In the genomic region with DNA sequence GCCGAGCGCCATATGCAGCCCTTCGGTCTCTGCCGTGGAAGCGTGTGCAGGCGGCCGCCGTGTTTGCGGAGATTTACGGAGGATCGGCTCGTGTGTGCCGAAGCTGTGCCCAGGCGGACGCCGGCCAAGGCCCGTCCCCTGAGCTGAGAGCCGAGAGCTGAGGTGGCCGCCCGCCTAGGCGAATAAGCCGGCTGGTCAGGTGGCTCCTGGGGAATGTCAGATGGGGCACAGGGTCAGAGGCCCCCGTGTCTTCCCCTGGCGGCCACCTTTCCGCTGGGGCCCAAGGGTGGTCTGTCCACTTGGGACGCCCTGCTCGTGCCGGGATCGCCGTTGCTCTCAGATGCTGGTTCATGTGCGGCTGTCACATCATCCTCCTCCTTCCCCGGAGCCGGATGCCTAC, we compare ENCODE assay signal across 11 cellular contexts.
DNase-seq lines count a peak whose midpoint lies in the region; ATAC-seq and TF ChIP-seq lines count a peak whose summit lies in the region.
"Had no signal": no experiment of that assay in that cellular context is flagged by ENCODE, and none has a peak within 500 bp of the region (broad histone marks: within the 10 kb centered on the region; RNA-seq: fewer than 3 reads in every experiment).

No MANE protein-coding gene starts in this region.

- no peaks in the 10 kb centered on the region for H3K27me3 ChIP-seq in A673 (replicated peaks; ENCODE audit: insufficient read depth, low read depth, low read length, poor library complexity)

- H3K27ac ChIP-seq in A673 (ENCODE audit: low read depth, low read length, poor library complexity, severe bottlenecking) (peak overlapping the region; percentile 69), angular gyrus (ENCODE audit: low read depth, low read length) (peak overlapping the region; percentile 38)
- H3K27ac ChIP-seq: A549 had no signal

- peak overlapping the region; percentile 28 for H3K4me3 ChIP-seq in A673 (ENCODE audit: low read depth, low read length, poor library complexity, severe bottlenecking)
- H3K4me3 ChIP-seq: A549 had no signal

- CTCF ChIA-PET in A673 (lab: Charles Lee), result no interaction called here

- intact Hi-C loops in A673 (cut with micrococcal nuclease; ENCODE audit: unreplicated experiment) (no loop called here), sciatic nerve (cut with DNase I) (no loop called here)

- ATAC-seq in sciatic nerve (peak; percentile 72), HG03457 (IDR thresholded peaks at IDR 0.05; ENCODE audit: unreplicated experiment) (no peak)
- ATAC-seq: A549 had no signal

- POLR2A ChIA-PET in A673 (lab: Charles Lee; ENCODE audit: low non-redundant PET), result no interaction called here

- DNase-seq in A673 (ENCODE audit: low spot score), result no peak
- DNase-seq in iPS-NIHi11 (ENCODE audit: low spot score), result peak; percentile 34
- DNase-seq in sciatic nerve (ENCODE audit: low spot score), result no peak
- no peak for DNase-seq in NCI-H510A treated with DMSO at 0.1 percent for 48 hours (lab: John Stamatoyannopoulos, UW)
- DNase-seq in RPMI8226, result no peak
- DNase-seq in activated CD4-positive, CD25-positive, alpha-beta regulatory T cell (lab: John Stamatoyannopoulos, UW), result no peak
- DNase-seq: activated CD4-positive, alpha-beta T cell treated with anti-CD3 and anti-CD28 coated beads, Interleukin-2, amount 10 ng/mL, durations not matched to agents 24 days and 14 days; DMS153 had no signal

- peaks cover 43% of the 10 kb centered on the region for H3K4me1 ChIP-seq in A673 (ENCODE audit: insufficient read depth, low read length, poor library complexity, severe bottlenecking)
- H3K4me1 ChIP-seq: A549 had no signal

- H3K9me3 ChIP-seq in A673 (ENCODE audit: low read depth, low read length, poor library complexity, severe bottlenecking), result no peaks in the 10 kb centered on the region
- H3K9me3 ChIP-seq: A549 had no signal

- H3K36me3 ChIP-seq in A673 (ENCODE audit: insufficient read depth, low read length, poor library complexity, severe bottlenecking), result no peaks in the 10 kb centered on the region

- TF ChIP-seq CTCF in A673 (conservative IDR thresholded peaks at IDR 0.05; ENCODE audit: low read depth, low read length), result no peak

- no TSS peak for BruUV-seq in A673 (replicated peaks; lab: Mats Ljungman, UMichigan)
